In genomic region chr9:86515221-86515620, GRCh38 we compare ENCODE assay signal across 28 cellular contexts.
"Had no signal": no experiment of that assay in that cellular context is flagged by ENCODE, and none has a peak within 500 bp of the region (broad histone marks: within the 10 kb centered on the region; RNA-seq: fewer than 3 reads in every experiment).

No MANE protein-coding gene starts in this region.

- H3K4me3 Mint-ChIP-seq: activated CD4-positive, alpha-beta T cell treated with anti-CD3 and anti-CD28 coated beads, Interleukin-2, amount 10 ng/mL, durations not matched to agents 24 days and 14 days; activated CD8-positive, alpha-beta T cell treated with anti-CD3 and anti-CD28 coated beads for 36 hours; activated naive CD4-positive, alpha-beta T cell treated with anti-CD3 and anti-CD28 coated beads for 36 hours; activated T-cell treated with anti-CD3 and anti-CD28 coated beads, Interleukin-2, amount 50 U/mL, for 72 hours; T-helper 1 cell treated with Interleukin-12 subunit alpha and Interleukin-12 subunit beta and Interleukin-4 antibody, amounts not matched to agents 30 μg/mL and 1 μg/mL, for 36 hours; T-helper 2 cell treated with Interferon-gamma antibody and Interleukin-4, amounts not matched to agents 5 μg/mL and 100 μg/mL, for 36 hours had no signal

- H3K4me3 ChIP-seq: adrenal gland, cardiac muscle cell, K562, SJSA1 had no signal

- H3K9me3 Mint-ChIP-seq: activated CD4-positive, alpha-beta T cell treated with anti-CD3 and anti-CD28 coated beads, Interleukin-2, amount 10 ng/mL, durations not matched to agents 24 days and 14 days; activated CD8-positive, alpha-beta T cell treated with anti-CD3 and anti-CD28 coated beads for 36 hours; activated naive CD4-positive, alpha-beta T cell treated with anti-CD3 and anti-CD28 coated beads for 36 hours; activated naive CD4-positive, alpha-beta T cell treated with anti-CD3 and anti-CD28 coated beads, Interleukin-2, amount 50 U/mL, for 72 hours; activated T-cell treated with anti-CD3 and anti-CD28 coated beads, Interleukin-2, amount 50 U/mL, for 72 hours; activated T-helper 2 cell treated with anti-CD3 and anti-CD28 coated beads, Interferon-gamma antibody, Interleukin-2, Interleukin-4, amounts not matched to agents 10 μg/mL and 5 μg/mL and 100 μg/mL, durations not matched to agents 14 hours and 24 hours and 36 hours; T-helper 1 cell treated with Interleukin-12 subunit alpha and Interleukin-12 subunit beta and Interleukin-4 antibody, amounts not matched to agents 30 μg/mL and 1 μg/mL, for 36 hours; T-helper 2 cell treated with Interferon-gamma antibody and Interleukin-4, amounts not matched to agents 5 μg/mL and 100 μg/mL, for 36 hours had no signal

- H3K9me3 ChIP-seq: adrenal gland, SJSA1, SK-N-SH had no signal

- H3K4me1 ChIP-seq: adrenal gland had no signal

- H3K27me3 ChIP-seq: adrenal gland, cardiac muscle cell, SJSA1 had no signal

- H3K9ac ChIP-seq: SK-N-SH had no signal

- H3K36me3 ChIP-seq: adrenal gland, cardiac muscle cell, SJSA1 had no signal

- H3K27ac ChIP-seq: adrenal gland, cardiac muscle cell, SJSA1 had no signal

- H3K27me3 Mint-ChIP-seq: activated CD8-positive, alpha-beta T cell treated with anti-CD3 and anti-CD28 coated beads for 36 hours had no signal

- H3K27ac Mint-ChIP-seq: activated CD4-positive, alpha-beta T cell treated with anti-CD3 and anti-CD28 coated beads, Interleukin-2, amount 10 ng/mL, durations not matched to agents 24 days and 14 days; activated CD8-positive, alpha-beta T cell treated with anti-CD3 and anti-CD28 coated beads for 36 hours; activated naive CD4-positive, alpha-beta T cell treated with anti-CD3 and anti-CD28 coated beads for 36 hours; activated naive CD4-positive, alpha-beta T cell treated with anti-CD3 and anti-CD28 coated beads, Interleukin-2, amount 50 U/mL, for 72 hours; activated T-cell treated with anti-CD3 and anti-CD28 coated beads, Interleukin-2, amount 50 U/mL, for 72 hours; activated T-helper 2 cell treated with anti-CD3 and anti-CD28 coated beads, Interferon-gamma antibody, Interleukin-2, Interleukin-4, amounts not matched to agents 10 μg/mL and 5 μg/mL and 100 μg/mL, durations not matched to agents 14 hours and 24 hours and 36 hours; T-helper 1 cell treated with Interleukin-12 subunit alpha and Interleukin-12 subunit beta and Interleukin-4 antibody, amounts not matched to agents 30 μg/mL and 1 μg/mL, for 36 hours; T-helper 2 cell treated with Interferon-gamma antibody and Interleukin-4, amounts not matched to agents 5 μg/mL and 100 μg/mL, for 36 hours had no signal

- DNase-seq: activated CD4-positive, alpha-beta T cell treated with anti-CD3 and anti-CD28 coated beads, Interleukin-2, amount 10 ng/mL, durations not matched to agents 24 days and 14 days; activated CD4-positive, alpha-beta T cell treated with anti-CD3 and anti-CD28 coated beads, Interleukin-2, amount 50 U/mL, for 4 hours; activated CD8-positive, alpha-beta T cell treated with anti-CD3 and anti-CD28 coated beads for 36 hours; activated gamma-delta T cell treated with Interleukin-2 at 50 U/mL for 16 hours; activated naive CD4-positive, alpha-beta T cell treated with anti-CD3 and anti-CD28 coated beads for 36 hours; activated T-cell treated with anti-CD3 and anti-CD28 coated beads, Interleukin-2, amount 50 U/mL, for 1 hour; activated T-cell treated with anti-CD3 and anti-CD28 coated beads, Interleukin-2, amount 50 U/mL, for 72 hours; anterior cingulate cortex; NCI-H1092 treated with DMSO at 0.1 percent for 48 hours; NCI-H1417; NCI-H146; NCI-H187; NCI-H2029 treated with DMSO at 0.1 percent for 48 hours; NCI-H2107; NCI-H2171 treated with DMSO at 0.1 percent for 48 hours; NCI-H2227 treated with DMSO at 0.1 percent for 48 hours; NCI-H446 treated with DMSO at 0.1 percent for 48 hours; NCI-H524; SHP77 treated with DMSO at 0.1 percent for 48 hours; SK-N-SH had no signal

- H3K4me1 Mint-ChIP-seq: activated CD4-positive, alpha-beta T cell treated with anti-CD3 and anti-CD28 coated beads, Interleukin-2, amount 10 ng/mL, durations not matched to agents 24 days and 14 days had no signal

- H3K36me3 Mint-ChIP-seq: activated naive CD4-positive, alpha-beta T cell treated with anti-CD3 and anti-CD28 coated beads, Interleukin-2, amount 50 U/mL, for 72 hours had no signal
